23 cellular contexts compared by ENCODE assay signal in genomic region chr4:158333820-158334219, GRCh38.
"Had no signal": no experiment of that assay in that cellular context is flagged by ENCODE, and none has a peak within 500 bp of the region (broad histone marks: within the 10 kb centered on the region; RNA-seq: fewer than 3 reads in every experiment).

No MANE protein-coding gene starts in this region.

- H3K4me1 Mint-ChIP-seq: natural killer cell; stimulated activated effector memory CD8-positive, alpha-beta T cell treated with anti-CD3 and anti-CD28 coated beads, Interleukin-12 subunit alpha, Interleukin-12 subunit beta, amount 100 ng/mL, for 72 hours had no signal

- H3K9me3 ChIP-seq: gastrocnemius medialis, lower lobe of right lung, ovary, psoas muscle, testis, tibial artery had no signal

- H3K27ac ChIP-seq: epithelial cell of prostate, gastrocnemius medialis, lower lobe of right lung, ovary, psoas muscle, sigmoid colon, testis, tibial artery had no signal

- H3K9me3 Mint-ChIP-seq: type B pancreatic cell had no signal

- H3K4me1 ChIP-seq: gastrocnemius medialis, lower lobe of right lung, psoas muscle, sigmoid colon, testis, tibial artery had no signal

- H3K27me3 ChIP-seq: gastrocnemius medialis, ovary, sigmoid colon, testis, tibial artery had no signal

- DNase-seq: cortex of kidney; foreskin fibroblast; gastrocnemius medialis; head of caudate nucleus; left ventricle myocardium superior; lower lobe of right lung; natural killer cell; occipital lobe; ovary; posterior cingulate gyrus; psoas muscle; right cardiac atrium; sigmoid colon; stimulated activated CD4-positive, alpha-beta T cell treated with anti-CD3 and anti-CD28 coated beads, Interleukin-2, amount 100 ng/mL, for 24 hours; stimulated activated CD4-positive, alpha-beta T cell treated with anti-CD3 and anti-CD28 coated beads, Interleukin-4, amount 100 ng/mL, for 24 hours; stimulated activated naive CD8-positive, alpha-beta T cell treated with anti-CD3 and anti-CD28 coated beads, Interleukin-15, Interleukin-2, amounts not matched to agents 100 U/mL and 50 U/mL, for 24 hours; substantia nigra; testis; tibial artery had no signal

- H3K4me3 Mint-ChIP-seq: natural killer cell; stimulated activated effector memory CD8-positive, alpha-beta T cell treated with anti-CD3 and anti-CD28 coated beads, Interleukin-12 subunit alpha, Interleukin-12 subunit beta, amount 100 ng/mL, for 72 hours; type B pancreatic cell had no signal

- H3K36me3 Mint-ChIP-seq: natural killer cell; stimulated activated effector memory CD8-positive, alpha-beta T cell treated with anti-CD3 and anti-CD28 coated beads, Interleukin-12 subunit alpha, Interleukin-12 subunit beta, amount 100 ng/mL, for 72 hours; type B pancreatic cell had no signal

- ATAC-seq: esophagus mucosa; gastrocnemius medialis; left ventricle myocardium superior; lower lobe of right lung; natural killer cell; psoas muscle; right cardiac atrium; stimulated activated effector memory CD8-positive, alpha-beta T cell treated with anti-CD3 and anti-CD28 coated beads, Interleukin-12 subunit alpha, Interleukin-12 subunit beta, amount 100 ng/mL, for 72 hours; stimulated activated naive CD8-positive, alpha-beta T cell treated with anti-CD3 and anti-CD28 coated beads, Interleukin-15, Interleukin-2, amounts not matched to agents 100 U/mL and 50 U/mL, for 24 hours had no signal

- H3K27ac Mint-ChIP-seq: natural killer cell; stimulated activated effector memory CD8-positive, alpha-beta T cell treated with anti-CD3 and anti-CD28 coated beads, Interleukin-12 subunit alpha, Interleukin-12 subunit beta, amount 100 ng/mL, for 72 hours; type B pancreatic cell had no signal

- H3K4me3 ChIP-seq: gastrocnemius medialis, lower lobe of right lung, ovary, psoas muscle, sigmoid colon, testis, tibial artery had no signal

- H3K36me3 ChIP-seq: gastrocnemius medialis, lower lobe of right lung, ovary, sigmoid colon, tibial artery had no signal
